Comparison of ENCODE assay signal across 8 cellular contexts in genomic region chr17:18225121-18225561, GRCh38.
DNase-seq lines count a peak whose midpoint lies in the region; ATAC-seq lines count a peak whose summit lies in the region.

No MANE protein-coding gene starts in this region.

- peak overlapping the region; percentile 48 for H3K4me3 ChIP-seq in ACC112 (ENCODE audit: low read depth, low read length)

- DNase-seq in NCI-H345 treated with DMSO at 0.1 percent for 48 hours (lab: John Stamatoyannopoulos, UW; ENCODE audit: unreplicated experiment) (peak; percentile 65), caudate nucleus (lab: John Stamatoyannopoulos, UW) (peak in 60 of 61 donors; percentile 9 to 97 (median 90)), islet precursor cell (peak; percentile 99)
- DNase-seq in activated CD4-positive, CD25-positive, alpha-beta regulatory T cell treated with anti-CD3 and anti-CD28 coated beads, Interleukin-2, amount 50 U/mL, for 16 hours (ENCODE audit: low read depth, low spot score), result peak; percentile 92
- peak; percentile 89 to 94 for DNase-seq in stimulated activated CD4-positive, alpha-beta T cell treated with anti-CD3 and anti-CD28 coated beads, Interleukin-12 subunit alpha, Interleukin-12 subunit beta, amount 100 ng/mL, for 24 hours (ENCODE audit: low read depth in 2 of 2)

- H3K36me3 ChIP-seq in ACC112 (ENCODE audit: insufficient read depth, low read length), result no peaks in the 10 kb centered on the region

- peak overlapping the region; percentile 72 for H2AFZ ChIP-seq in ACC112 (ENCODE audit: low read length, unreplicated experiment)

- ATAC-seq in GM18909 (IDR thresholded peaks at IDR 0.05; ENCODE audit: poor library complexity, unreplicated experiment) (peak; percentile 92), HG03196 (IDR thresholded peaks at IDR 0.05; ENCODE audit: unreplicated experiment) (peak; percentile 77)

- H3K4me1 ChIP-seq in ACC112 (ENCODE audit: control insufficient read depth, insufficient read depth, low read length, unreplicated experiment), result peaks cover 35% of the 10 kb centered on the region

- H3K27me3 ChIP-seq in ACC112 (ENCODE audit: insufficient read depth, low read length), result no peaks in the 10 kb centered on the region

- peaks cover 42% of the 10 kb centered on the region for H3K79me2 ChIP-seq in ACC112 (ENCODE audit: control insufficient read depth, insufficient read depth, low read length, unreplicated experiment)

- peak overlapping the region; percentile 68 for H3K27ac ChIP-seq in ACC112 (ENCODE audit: low read depth, low read length)
- no peak overlapping the region for H3K27ac ChIP-seq in caudate nucleus (ENCODE audit: low read depth, low read length)
